ENCODE assay signal across 19 cellular contexts in genomic region chr3:86887876-86888275, GRCh38.
"Had no signal": no experiment of that assay in that cellular context is flagged by ENCODE, and none has a peak within 500 bp of the region (broad histone marks: within the 10 kb centered on the region; RNA-seq: fewer than 3 reads in every experiment).

No MANE protein-coding gene starts in this region.

- H3K4me1 Mint-ChIP-seq: naive thymus-derived CD8-positive, alpha-beta T cell; stimulated activated memory B cell treated with anti-CD40 and anti-IgM and Interleukin-4, amounts not matched to agents 10 μg/mL and 1 μg/mL and 100 μg/mL, for 72 hours; stimulated activated naive CD8-positive, alpha-beta T cell treated with anti-CD3 and anti-CD28 coated beads, Interleukin-15, amount 100 ng/mL, for 72 hours had no signal

- H3K36me3 ChIP-seq: heart left ventricle, neutrophil, right lobe of liver, thoracic aorta, transverse colon had no signal

- H3K4me3 ChIP-seq: heart left ventricle, mucosa of descending colon, psoas muscle, right lobe of liver, thoracic aorta, transverse colon had no signal

- ATAC-seq: heart left ventricle; left colon; mucosa of descending colon; naive thymus-derived CD8-positive, alpha-beta T cell; psoas muscle; right lobe of liver; stimulated activated memory B cell treated with anti-CD40 and anti-IgM and Interleukin-4, amounts not matched to agents 10 μg/mL and 1 μg/mL and 100 μg/mL, for 72 hours; stimulated activated naive CD8-positive, alpha-beta T cell treated with anti-CD3 and anti-CD28 coated beads, Interleukin-15, amount 100 ng/mL, for 72 hours had no signal

- H3K4me1 ChIP-seq: heart left ventricle, psoas muscle, right lobe of liver, transverse colon had no signal

- H3K9me3 ChIP-seq: mucosa of descending colon, neutrophil, psoas muscle, right lobe of liver, thoracic aorta, transverse colon had no signal

- H3K9me3 Mint-ChIP-seq: stimulated activated memory B cell treated with anti-CD40 and anti-IgM and Interleukin-4, amounts not matched to agents 10 μg/mL and 1 μg/mL and 100 μg/mL, for 72 hours had no signal

- DNase-seq: erythroblast; foreskin melanocyte; heart left ventricle; hippocampal formation; left colon; mucosa of descending colon; naive thymus-derived CD8-positive, alpha-beta T cell; psoas muscle; retina; right lobe of liver; stimulated activated CD4-positive, alpha-beta T cell treated with anti-CD3 and anti-CD28 coated beads, Interleukin-15, amount 100 ng/mL, for 24 hours; stimulated activated CD4-positive, alpha-beta T cell treated with anti-CD3 and anti-CD28 coated beads, Interleukin-1b, Interleukin-23, amount 100 ng/mL, for 48 hours; stimulated activated CD4-positive, alpha-beta T cell treated with anti-CD3 and anti-CD28 coated beads, Interleukin-4, amount 100 ng/mL, for 24 hours; stimulated activated naive CD8-positive, alpha-beta T cell treated with anti-CD3 and anti-CD28 coated beads, Interleukin-15, amount 100 ng/mL, for 72 hours; transverse colon had no signal

- H3K27me3 Mint-ChIP-seq: dendritic cell treated with granulocyte-macrophage colony-stimulating factor and Interleukin-4, amounts not matched to agents 40 ng/mL and 50 ng/mL, for 4 days; naive thymus-derived CD8-positive, alpha-beta T cell; stimulated activated memory B cell treated with anti-CD40 and anti-IgM and Interleukin-4, amounts not matched to agents 10 μg/mL and 1 μg/mL and 100 μg/mL, for 72 hours; stimulated activated naive CD8-positive, alpha-beta T cell treated with anti-CD3 and anti-CD28 coated beads, Interleukin-15, amount 100 ng/mL, for 72 hours had no signal

- H3K27ac ChIP-seq: heart left ventricle, neutrophil, psoas muscle, right lobe of liver, thoracic aorta, transverse colon had no signal

- H3K27me3 ChIP-seq: heart left ventricle, neutrophil, right lobe of liver, transverse colon had no signal

- H3K27ac Mint-ChIP-seq: dendritic cell treated with granulocyte-macrophage colony-stimulating factor and Interleukin-4, amounts not matched to agents 40 ng/mL and 50 ng/mL, for 4 days; naive thymus-derived CD8-positive, alpha-beta T cell; stimulated activated memory B cell treated with anti-CD40 and anti-IgM and Interleukin-4, amounts not matched to agents 10 μg/mL and 1 μg/mL and 100 μg/mL, for 72 hours; stimulated activated naive CD8-positive, alpha-beta T cell treated with anti-CD3 and anti-CD28 coated beads, Interleukin-15, amount 100 ng/mL, for 72 hours had no signal

- H3K36me3 Mint-ChIP-seq: stimulated activated memory B cell treated with anti-CD40 and anti-IgM and Interleukin-4, amounts not matched to agents 10 μg/mL and 1 μg/mL and 100 μg/mL, for 72 hours had no signal

- H3K4me3 Mint-ChIP-seq: dendritic cell treated with granulocyte-macrophage colony-stimulating factor and Interleukin-4, amounts not matched to agents 40 ng/mL and 50 ng/mL, for 4 days; naive thymus-derived CD8-positive, alpha-beta T cell; stimulated activated memory B cell treated with anti-CD40 and anti-IgM and Interleukin-4, amounts not matched to agents 10 μg/mL and 1 μg/mL and 100 μg/mL, for 72 hours; stimulated activated naive CD8-positive, alpha-beta T cell treated with anti-CD3 and anti-CD28 coated beads, Interleukin-15, amount 100 ng/mL, for 72 hours had no signal
